13 cellular contexts compared by ENCODE assay signal in the genomic region with DNA sequence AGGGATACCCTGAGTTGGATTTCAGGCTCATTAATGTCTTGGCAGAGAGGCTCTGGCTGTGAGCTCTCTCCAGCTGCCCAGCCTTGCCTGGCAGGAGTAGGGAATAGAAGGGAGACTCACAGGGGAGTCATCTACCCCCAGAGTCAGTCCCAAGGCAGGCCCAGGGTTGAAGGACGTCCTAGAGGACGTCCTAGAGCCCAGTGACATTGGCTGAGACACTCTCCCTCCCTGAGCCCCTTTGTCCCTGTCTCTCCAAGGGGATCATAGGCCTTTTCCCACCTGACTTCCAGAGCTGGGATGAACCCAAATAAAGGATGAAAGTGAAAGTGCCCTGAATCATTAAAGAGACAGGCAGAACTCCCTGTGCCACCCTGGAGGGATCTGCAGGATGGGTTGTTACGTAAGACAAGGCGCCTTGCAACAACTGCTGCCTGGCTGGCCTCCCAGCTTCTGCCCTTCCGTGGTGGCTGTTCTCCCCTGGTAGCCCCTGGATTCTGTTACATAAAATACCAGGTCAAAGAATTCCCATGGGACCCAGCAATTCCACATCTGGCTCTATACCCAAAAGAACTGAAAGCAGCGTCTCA. TPM values are rescaled to one million over a fixed set of nuclear protein-coding genes. Genes with fewer than 3 reads are reported as not detected.
DNase-seq lines count a peak whose midpoint lies in the region; ATAC-seq, FAIRE-seq and TF ChIP-seq lines count a peak whose summit lies in the region.
"Had no signal": no experiment of that assay in that cellular context is flagged by ENCODE, and none has a peak within 500 bp of the region (broad histone marks: within the 10 kb centered on the region; RNA-seq: fewer than 3 reads in every experiment).

No MANE protein-coding gene starts in this region.

- no peak for TF ChIP-seq POLR2A in HepG2 (IDR thresholded peaks at IDR 0.05; ENCODE audit: insufficient read depth in 1 of 2, low read depth in 2 of 2, low read length in 2 of 2)

- no peak for FAIRE-seq in HepG2 (lab: Jason Lieb, UNC)
- FAIRE-seq: colon had no signal

- TF ChIP-seq RAD21 in HepG2 (CRISPR knock-in tag; IDR thresholded peaks at IDR 0.05): no peak

- no peak overlapping the region for H3K4me2 ChIP-seq in HepG2 (ENCODE audit: low read depth, low read length)

- H3K9me3 ChIP-seq in HepG2 (ENCODE audit: low read length): no peaks in the 10 kb centered on the region
- H3K9me3 ChIP-seq in subcutaneous abdominal adipose tissue (ENCODE audit: control insufficient read depth in 5 of 5, low read length in 5 of 5): no peaks in the 10 kb centered on the region

- H3K4me1 ChIP-seq in HepG2 (ENCODE audit: insufficient read depth, low read length) (no peaks in the 10 kb centered on the region), subcutaneous abdominal adipose tissue (ENCODE audit: control insufficient read depth in 5 of 5, insufficient read depth in 5 of 5, low read length in 5 of 5) (peaks cover 3 to 53% (median 40%) of the 10 kb centered on the region in 5 donors)

- intact Hi-C loops in HepG2 (cut with micrococcal nuclease; ENCODE audit: unreplicated experiment): no loop called here

- no peaks in the 10 kb centered on the region for H3K79me2 ChIP-seq in HepG2 (ENCODE audit: insufficient read depth, low read length)

- BruUV-seq in HepG2 (replicated peaks; lab: Mats Ljungman, UMichigan): no TSS peak

- DNase-seq in DMS 273 (lab: John Stamatoyannopoulos, UW; ENCODE audit: unreplicated experiment) (peak; percentile 13), DMS 273 treated with DMSO at 0.1 percent for 48 hours (lab: John Stamatoyannopoulos, UW) (no peak), astrocyte of the hippocampus (ENCODE audit: low read depth, low spot score) (peak; percentile 23), HepG2 (ENCODE audit: low spot score) (no peak)
- DNase-seq in activated CD8-positive, alpha-beta memory T cell treated with anti-CD3 and anti-CD28 coated beads for 24 hours: no peak
- DNase-seq: glutamatergic neuron; NCI-H1105; stimulated activated naive CD4-positive, alpha-beta T cell treated with Interleukin-2 at 50 U/mL for 16 hours had no signal

- no peaks in the 10 kb centered on the region for H4K20me1 ChIP-seq in HepG2 (ENCODE audit: insufficient read depth, low read length)

- TF ChIP-seq EP300 in HepG2 (IDR thresholded peaks at IDR 0.05; ENCODE audit: low read depth in 2 of 2, low read length in 2 of 2): no peak
- no peak for TF ChIP-seq EP300 in HepG2 (CRISPR knock-in tag; IDR thresholded peaks at IDR 0.05; ENCODE audit: borderline replicate concordance)

- TF ChIP-seq CTCF in HepG2 (CRISPR knock-in tag; IDR thresholded peaks at IDR 0.05): no peak

- POLR2A ChIA-PET in HepG2 (lab: Yijun Ruan, JAX): no interaction called here

- H3K36me3 ChIP-seq in HepG2 (replicated peaks in 1 of 2; ENCODE audit: control insufficient read depth in 1 of 2, insufficient read depth in 2 of 2, low read length in 2 of 2) (no peaks in the 10 kb centered on the region), subcutaneous abdominal adipose tissue (ENCODE audit: control insufficient read depth in 5 of 5, insufficient read depth in 5 of 5, low read length in 5 of 5) (no peaks in the 10 kb centered on the region)

- ATAC-seq in HepG2 (no peak), GM21528 (IDR thresholded peaks at IDR 0.05; ENCODE audit: low FRiP score, unreplicated experiment) (no peak), HG03432 (IDR thresholded peaks at IDR 0.05; ENCODE audit: unreplicated experiment) (no peak)

- WGBS in HepG2 (ENCODE audit: low lambda C conversion rate): 45% methylated on average over 6 of the region's 6 CpGs

- H3K27ac ChIP-seq in HepG2 (ENCODE audit: extremely low read length, insufficient read depth, low read length) (no peak overlapping the region), subcutaneous abdominal adipose tissue (ENCODE audit: low read depth, low read length) (no peak overlapping the region)
- H3K27ac ChIP-seq: 22Rv1 had no signal

- H3K9ac ChIP-seq in HepG2 (ENCODE audit: insufficient read depth, low read depth, low read length) (no peak overlapping the region), subcutaneous abdominal adipose tissue (ENCODE audit: low read length in 5 of 5) (peak overlapping the region in 1 of 5 donors; percentile 8)

- H2AFZ ChIP-seq in HepG2 (ENCODE audit: low read length): no peak overlapping the region

- H3K4me3 ChIP-seq in HepG2 (replicated peaks in 1 of 3; ENCODE audit: insufficient read depth in 1 of 3, low read depth in 2 of 3, low read length in 3 of 3) (no peak overlapping the region), subcutaneous abdominal adipose tissue (ENCODE audit: low read depth in 1 of 5, low read length in 5 of 5) (peak overlapping the region in 3 of 5 donors; percentile 6 to 13 (median 8))

- CTCF ChIA-PET in HepG2 (lab: Yijun Ruan, JAX; ENCODE audit: low intra/inter-chr PET ratio, low total read pairs): no interaction called here

- in situ Hi-C loops in HepG2 (cut with HindIII; ENCODE audit: extremely low pct_ligation_motif_present, low pct_unique_long_range_greater_than_20kb): no loop called here

- H3K27me3 ChIP-seq in HepG2 (ENCODE audit: control insufficient read depth in 1 of 2, insufficient read depth in 2 of 2, low read length in 2 of 2) (no peaks in the 10 kb centered on the region), subcutaneous abdominal adipose tissue (ENCODE audit: control insufficient read depth in 5 of 5, insufficient read depth in 4 of 5, low read length in 5 of 5) (peaks cover 0 to 4% (median 2%) of the 10 kb centered on the region in 5 donors)

TF ChIP-seq in HepG2, 621 proteins besides CTCF, POLR2A, EP300 and RAD21 (continues in another document):
- TF ChIP-seq, protein P1, sequence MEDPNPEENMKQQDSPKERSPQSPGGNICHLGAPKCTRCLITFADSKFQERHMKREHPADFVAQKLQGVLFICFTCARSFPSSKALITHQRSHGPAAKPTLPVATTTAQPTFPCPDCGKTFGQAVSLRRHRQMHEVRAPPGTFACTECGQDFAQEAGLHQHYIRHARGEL (CRISPR knock-in tag; IDR thresholded peaks at IDR 0.05): no peak
- 0 out of 2 replicates have a peak, but pooled peaks have one; percentile 35 for TF ChIP-seq CEBPB (IDR thresholded peaks at IDR 0.05; ENCODE audit: borderline replicate concordance, low read depth, low read length)

RNA-seq across cellular contexts. Expression of a gene that starts 53.6 kb away (rescaled TPM):
- 13.1 and 17.6 TPM in 2 replicates for total RNA-seq in HepG2 (2016; rRNA removed; fragmentation: Illumina TruSeq; extraction: Trizol)
- total RNA-seq in HepG2 (2016; cell fraction: cytosol; rRNA removed; fragmentation: Illumina TruSeq; extraction: Trizol; ENCODE audit: low read depth): 7.1 and 7.6 TPM in 2 replicates
- total RNA-seq in HepG2 (2016; cell fraction: insoluble cytoplasmic fraction; rRNA removed; fragmentation: Illumina TruSeq; extraction: Trizol): 12.0 and 17.3 TPM in 2 replicates
- total RNA-seq in HepG2 (2016; cell fraction: membrane; rRNA removed; fragmentation: Illumina TruSeq; extraction: Trizol): 23.3 and 25.2 TPM in 2 replicates
- 17.5 and 21.7 TPM in 2 replicates for total RNA-seq in HepG2 (2016; cell fraction: nucleus; rRNA removed; fragmentation: Illumina TruSeq; extraction: Trizol)
- 6.8 and 7.2 TPM in 2 replicates for polyA plus RNA-seq in HepG2 (2011; rRNA removed)
- 5.4 and 6.5 TPM in 2 replicates for polyA plus RNA-seq in HepG2 (2011; cell fraction: cytosol; rRNA removed)
- polyA plus RNA-seq in HepG2 (2011; cell fraction: nucleus; rRNA removed): 9.1 and 9.3 TPM in 2 replicates
- 2.7 and 4.8 TPM in 2 replicates for polyA plus RNA-seq in HepG2 (2012)
- 20.1 and 21.9 TPM in 2 replicates for polyA plus RNA-seq in HepG2 (2016; cell fraction: cytosol; fragmentation: Illumina TruSeq; extraction: Trizol; ENCODE audit: low read depth)
- polyA plus RNA-seq in HepG2 (2016; cell fraction: insoluble cytoplasmic fraction; fragmentation: Illumina TruSeq; extraction: Trizol; ENCODE audit: low read depth): 23.3 and 30.2 TPM in 2 replicates
- 44.9 and 45.6 TPM in 2 replicates for polyA plus RNA-seq in HepG2 (2016; cell fraction: membrane; fragmentation: Illumina TruSeq; extraction: Trizol; ENCODE audit: low read depth)
- polyA plus RNA-seq in HepG2 (2016; cell fraction: nucleus; fragmentation: Illumina TruSeq; extraction: Trizol; ENCODE audit: insufficient read depth, low read depth): 53.5 and 55.1 TPM in 2 replicates
- 0.05 and 6.2 TPM in 2 replicates for polyA minus RNA-seq in HepG2 (2011; rRNA and poly(A)+ RNA removed; ENCODE audit: low replicate concordance)
- polyA minus RNA-seq in HepG2 (2011; cell fraction: cytosol; rRNA and poly(A)+ RNA removed): 2.5 and 3.8 TPM in 2 replicates
- polyA minus RNA-seq in HepG2 (2011; cell fraction: nucleus; rRNA and poly(A)+ RNA removed): 2.4 and 2.6 TPM in 2 replicates

Comparison
In these comparisons a context has a peak if more than half of its experiments do, and no peak if none do; other contexts are left out.
1. DNase-seq: peak in DMS 273 (single experiment) and astrocyte of the hippocampus (single experiment); none in DMS 273 treated with DMSO at 0.1 percent for 48 hours (single experiment), HepG2 (single experiment) and activated CD8-positive, alpha-beta memory T cell treated with anti-CD3 and anti-CD28 coated beads for 24 hours (single experiment).
2. H3K4me3 ChIP-seq: peak in subcutaneous abdominal adipose tissue (3 of 5); none in HepG2 (0 of 3).